Comparison of ENCODE assay signal across 8 cellular contexts in the genomic region with DNA sequence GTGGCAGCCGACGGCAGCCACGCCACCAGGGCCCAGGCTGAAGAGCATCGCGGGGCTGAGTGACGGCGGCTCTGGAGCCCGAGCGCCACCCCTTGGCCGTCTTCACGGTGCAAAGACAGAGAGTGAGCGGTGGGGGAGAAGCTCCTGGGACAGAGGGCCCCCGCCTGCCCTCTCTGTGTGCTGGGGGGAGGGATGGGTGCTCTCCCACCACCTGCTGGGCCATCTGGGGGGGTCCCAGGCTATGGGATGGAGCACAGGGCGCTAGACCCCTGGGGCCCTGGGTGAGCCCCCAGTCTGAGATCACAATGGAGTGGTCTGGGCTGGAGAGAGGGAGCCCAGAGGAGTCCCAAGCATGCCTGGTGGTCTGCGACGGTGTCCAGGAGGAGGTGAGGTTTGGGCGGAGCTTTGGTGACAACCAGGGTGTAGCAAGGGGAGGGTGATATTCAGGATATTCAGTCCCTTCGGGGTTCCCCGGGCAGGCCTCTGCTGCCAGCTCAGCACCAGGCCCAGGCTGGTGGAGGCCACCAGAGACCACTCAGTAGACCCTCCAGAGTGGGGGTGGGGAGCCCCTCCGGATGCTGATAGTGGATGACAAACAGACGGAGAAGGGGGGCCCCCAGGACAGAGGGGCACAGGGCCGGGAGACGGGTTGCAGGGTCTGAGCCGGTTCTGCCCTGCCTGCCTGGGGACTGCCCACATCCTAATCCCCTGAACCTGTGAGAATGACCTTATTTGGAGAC.
A peak's percentile ranks its signal among the peaks of the same experiment; 100 is the strongest.
DNase-seq lines count a peak whose midpoint lies in the region; ATAC-seq, FAIRE-seq and TF ChIP-seq lines count a peak whose summit lies in the region.

No MANE protein-coding gene starts in this region.

- RAD21 ChIA-PET in GM12878 (lab: Charles Lee; ENCODE audit: unreplicated experiment), result interaction anchor here (0.9 to 3.0 kb wide), 4 partner anchors 538 to 631 kb away, joined by 3 to 13 read pairs (median 4); no protein-coding TSS in a partner anchor

- no peaks in the 10 kb centered on the region for H3K79me2 ChIP-seq in GM12878 (ENCODE audit: control insufficient read depth, insufficient read depth, low read length)

- intact Hi-C loops in GM12878 (cut with micrococcal nuclease; ENCODE audit: unreplicated experiment), result no loop called here

- CTCF ChIA-PET in GM12878 (lab: Yijun Ruan, JAX), result interaction anchor here (0.9 to 2.1 kb wide), 3 partner anchors 308 to 630 kb away, joined by 3 to 9 read pairs (median 5); no protein-coding TSS in a partner anchor

- H3K27me3 Mint-ChIP-seq in nephron (ENCODE audit: low read depth), result peaks cover 15% of the 10 kb centered on the region

- no peak for FAIRE-seq in GM12878 (lab: Jason Lieb, UNC)

- SMC1A ChIA-PET in GM12878 (lab: Charles Lee; ENCODE audit: uncharacterized antibody, unreplicated experiment), result no interaction called here

- ATAC-seq in GM12878, result peak; percentile 40
- ATAC-seq in GM18505 (IDR thresholded peaks at IDR 0.05; ENCODE audit: unreplicated experiment), result no peak

- no peaks in the 10 kb centered on the region for H3K4me1 Mint-ChIP-seq in nephron

- H4K20me1 ChIP-seq in GM12878 (ENCODE audit: control insufficient read depth, insufficient read depth), result no peaks in the 10 kb centered on the region

- WGBS in GM12878 (ENCODE audit: insufficient coverage, insufficient replicate concordance, low lambda C conversion rate, missing lambda C conversion rate), result 26% methylated on average over 21 of the region's 24 CpGs

- no peak overlapping the region for H2AFZ ChIP-seq in GM12878 (ENCODE audit: control insufficient read depth, low read depth, low read length)

- in situ Hi-C loops in GM12878 (cut with MboI), result loop anchor here (5.0 to 10.0 kb wide), 2 partner anchors 627 to 1229 kb away; no protein-coding TSS in a partner anchor

- H3K36me3 ChIP-seq in GM12878 (ENCODE audit: control insufficient read depth in 2 of 2, insufficient read depth in 2 of 2, low read length in 1 of 2), result no peaks in the 10 kb centered on the region

- H3K9me3 Mint-ChIP-seq in nephron, result no peaks in the 10 kb centered on the region

- TF ChIP-seq RAD21 in GM12878 (IDR thresholded peaks at IDR 0.05; ENCODE audit: insufficient read depth, low read depth, low read length), result no peak

- POLR2A ChIA-PET in GM12878 (lab: Charles Lee), result no interaction called here

- no peak overlapping the region for H3K9ac ChIP-seq in GM12878 (ENCODE audit: control insufficient read depth, insufficient read depth, low read length)

- H3K4me1 ChIP-seq in GM12878 (ENCODE audit: control insufficient read depth, insufficient read depth, low read length), result no peaks in the 10 kb centered on the region

- H3K4me3 ChIP-seq in LNCaP clone FGC (ENCODE audit: low read depth, low read length), result no peak overlapping the region
- no peak overlapping the region for H3K4me3 ChIP-seq in GM12878

- H3K27ac Mint-ChIP-seq in nephron, result no peak overlapping the region

- no peaks in the 10 kb centered on the region for H3K36me3 Mint-ChIP-seq in nephron (ENCODE audit: low read depth)

- H3K9me3 ChIP-seq in GM12878 (replicated peaks; ENCODE audit: control insufficient read depth, insufficient read depth, low read length), result no peaks in the 10 kb centered on the region; the same call in 2 of the 3 replicates

- DNase-seq in DMS 273 (lab: John Stamatoyannopoulos, UW; ENCODE audit: unreplicated experiment) (peak; percentile 76), DMS 273 treated with DMSO at 0.1 percent for 48 hours (lab: John Stamatoyannopoulos, UW) (no peak), LNCaP clone FGC (ENCODE audit: low read depth) (no peak), GM12878 (ENCODE audit: low read depth, low spot score) (no peak), occipital lobe (lab: John Stamatoyannopoulos, UW) (no peak)
- no peak for DNase-seq in stimulated activated CD4-positive, alpha-beta T cell treated with anti-CD3 and anti-CD28 coated beads, Interleukin-4, amount 100 ng/mL, for 24 hours

- no TSS peak for BruUV-seq in GM12878 (replicated peaks; lab: Mats Ljungman, UMichigan)

- no peak overlapping the region for H3K27ac ChIP-seq in GM12878 (ENCODE audit: control insufficient read depth, insufficient read depth)

- no peak overlapping the region for H3K4me3 Mint-ChIP-seq in nephron

- TF ChIP-seq CTCF in LNCaP clone FGC (IDR thresholded peaks at IDR 0.05; ENCODE audit: control insufficient read depth, extremely low read depth, insufficient read depth), result 0 out of 2 replicates have a peak, but pooled peaks have one; percentile 14
- peak in 1 of 3 experiments; percentile 32; a peak in 2 of 6 replicates for TF ChIP-seq CTCF in GM12878 (IDR thresholded peaks at IDR 0.05 in 2 of 3, conservative IDR thresholded peaks at IDR 0.05 in 1 of 3; ENCODE audit: control insufficient read depth in 2 of 3, extremely low read depth in 1 of 3, insufficient read depth in 1 of 3, low read depth in 3 of 3, low read length in 3 of 3)
- TF ChIP-seq CTCF in nephron (IDR thresholded peaks at IDR 0.05; ENCODE audit: unreplicated experiment in 3 of 3), result peak; percentile 60 to 71 (median 69)

- H3K27me3 ChIP-seq in GM12878 (replicated peaks in 1 of 2; ENCODE audit: control insufficient read depth in 2 of 2, insufficient read depth in 2 of 2, low read length in 1 of 2), result no peaks in the 10 kb centered on the region; a peak in 2 of 4 replicates

- TF ChIP-seq EP300 in GM12878 (IDR thresholded peaks at IDR 0.05; ENCODE audit: borderline replicate concordance in 1 of 2, control insufficient read depth in 1 of 2, low read depth in 2 of 2, low read length in 2 of 2), result no peak

- TF ChIP-seq POLR2A in GM12878 (IDR thresholded peaks at IDR 0.05; ENCODE audit: low read depth, low read length) (no peak), GM18505 (IDR thresholded peaks at IDR 0.05; ENCODE audit: borderline replicate concordance, extremely low read depth, insufficient read depth, insufficient read length) (no peak)

- H3K4me2 ChIP-seq in GM12878 (ENCODE audit: control insufficient read depth, insufficient read depth), result no peak overlapping the region

TF ChIP-seq in GM12878, 131 proteins besides CTCF, POLR2A, EP300 and RAD21 (continues in another document):
- TF ChIP-seq EED (IDR thresholded peaks at IDR 0.05; ENCODE audit: low read depth) (no peak), TBL1XR1 (IDR thresholded peaks at IDR 0.05; ENCODE audit: low read depth, low read length) (no peak), SIX5 (IDR thresholded peaks at IDR 0.05; ENCODE audit: low read depth, low read length, severe bottlenecking) (no peak), SMAD5 (IDR thresholded peaks at IDR 0.05; ENCODE audit: low read depth) (no peak), KLF5 (IDR thresholded peaks at IDR 0.05; ENCODE audit: partially characterized antibody) (no peak), MTA3 (IDR thresholded peaks at IDR 0.05; ENCODE audit: borderline replicate concordance, low read length) (no peak), BHLHE40 (IDR thresholded peaks at IDR 0.05; ENCODE audit: borderline replicate concordance in 1 of 2, low read depth in 2 of 2, low read length in 1 of 2) (no peak), SUPT20H (IDR thresholded peaks at IDR 0.05; ENCODE audit: borderline replicate concordance, control insufficient read depth, low read depth, low read length) (no peak), MYC (IDR thresholded peaks at IDR 0.05; ENCODE audit: insufficient read depth, insufficient read length, insufficient replicate concordance, low read length, severe bottlenecking) (no peak), RUNX3 (IDR thresholded peaks at IDR 0.05; ENCODE audit: low read length) (no peak), ZNF24 (IDR thresholded peaks at IDR 0.05) (no peak), SMC3 (IDR thresholded peaks at IDR 0.05; ENCODE audit: borderline replicate concordance, low read length) (no peak)
- TF ChIP-seq, protein P1, sequence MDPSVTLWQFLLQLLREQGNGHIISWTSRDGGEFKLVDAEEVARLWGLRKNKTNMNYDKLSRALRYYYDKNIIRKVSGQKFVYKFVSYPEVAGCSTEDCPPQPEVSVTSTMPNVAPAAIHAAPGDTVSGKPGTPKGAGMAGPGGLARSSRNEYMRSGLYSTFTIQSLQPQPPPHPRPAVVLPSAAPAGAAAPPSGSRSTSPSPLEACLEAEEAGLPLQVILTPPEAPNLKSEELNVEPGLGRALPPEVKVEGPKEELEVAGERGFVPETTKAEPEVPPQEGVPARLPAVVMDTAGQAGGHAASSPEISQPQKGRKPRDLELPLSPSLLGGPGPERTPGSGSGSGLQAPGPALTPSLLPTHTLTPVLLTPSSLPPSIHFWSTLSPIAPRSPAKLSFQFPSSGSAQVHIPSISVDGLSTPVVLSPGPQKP (IDR thresholded peaks at IDR 0.05; ENCODE audit: low read depth, low read length), result no peak
- TF ChIP-seq, protein P2, sequence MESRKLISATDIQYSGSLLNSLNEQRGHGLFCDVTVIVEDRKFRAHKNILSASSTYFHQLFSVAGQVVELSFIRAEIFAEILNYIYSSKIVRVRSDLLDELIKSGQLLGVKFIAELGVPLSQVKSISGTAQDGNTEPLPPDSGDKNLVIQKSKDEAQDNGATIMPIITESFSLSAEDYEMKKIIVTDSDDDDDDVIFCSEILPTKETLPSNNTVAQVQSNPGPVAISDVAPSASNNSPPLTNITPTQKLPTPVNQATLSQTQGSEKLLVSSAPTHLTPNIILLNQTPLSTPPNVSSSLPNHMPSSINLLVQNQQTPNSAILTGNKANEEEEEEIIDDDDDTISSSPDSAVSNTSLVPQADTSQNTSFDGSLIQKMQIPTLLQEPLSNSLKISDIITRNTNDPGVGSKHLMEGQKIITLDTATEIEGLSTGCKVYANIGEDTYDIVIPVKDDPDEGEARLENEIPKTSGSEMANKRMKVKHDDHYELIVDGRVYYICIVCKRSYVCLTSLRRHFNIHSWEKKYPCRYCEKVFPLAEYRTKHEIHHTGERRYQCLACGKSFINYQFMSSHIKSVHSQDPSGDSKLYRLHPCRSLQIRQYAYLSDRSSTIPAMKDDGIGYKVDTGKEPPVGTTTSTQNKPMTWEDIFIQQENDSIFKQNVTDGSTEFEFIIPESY (IDR thresholded peaks at IDR 0.05), result no peak
